Comparison of ENCODE assay signal across 9 cellular contexts in the genomic region with DNA sequence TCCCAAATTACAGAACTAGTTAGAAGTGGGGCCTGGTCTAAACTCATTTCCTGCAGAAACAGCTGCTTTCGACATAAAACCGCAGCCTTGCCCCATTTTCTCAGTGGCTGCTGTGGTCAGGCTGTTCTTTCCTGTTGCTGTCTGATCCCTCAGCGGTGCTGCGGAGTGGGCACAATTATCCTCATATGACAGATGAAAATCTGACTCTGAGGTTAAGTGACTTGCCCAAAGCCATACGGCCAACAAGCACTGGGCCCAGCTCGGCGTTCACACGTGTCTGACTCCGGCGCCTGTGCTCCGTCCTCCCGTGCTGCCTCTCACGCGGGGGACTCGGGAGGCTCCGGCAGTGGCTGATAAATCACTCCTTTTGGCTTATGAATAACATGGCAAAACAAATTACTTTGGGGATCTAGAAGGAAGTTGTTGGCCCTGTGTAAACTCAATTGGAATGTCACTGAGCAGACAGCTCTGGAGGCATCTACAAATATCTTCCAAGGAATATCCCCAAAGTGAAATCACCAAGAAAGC.
DNase-seq lines count a peak whose midpoint lies in the region; ATAC-seq and TF ChIP-seq lines count a peak whose summit lies in the region.
"Had no signal": no experiment of that assay in that cellular context is flagged by ENCODE, and none has a peak within 500 bp of the region (broad histone marks: within the 10 kb centered on the region; RNA-seq: fewer than 3 reads in every experiment).

No MANE protein-coding gene starts in this region.

- no peaks in the 10 kb centered on the region for H3K9me3 Mint-ChIP-seq in activated T-helper 1 cell treated with anti-CD3 and anti-CD28 coated beads, Interleukin-12 subunit alpha, Interleukin-12 subunit beta, Interleukin-2, Interleukin-4 antibody, amounts not matched to agents 30 ng/mL and 10 ng/mL and 1 ng/mL, durations not matched to agents 14 hours and 24 hours and 36 hours

- no peak for TF ChIP-seq CTCF in OCI-LY3 (IDR thresholded peaks at IDR 0.05; ENCODE audit: low read depth, low read length)

- no peak overlapping the region for H3K9ac ChIP-seq in OCI-LY3 (ENCODE audit: low read length)

- H3K27ac ChIP-seq in OCI-LY3 (ENCODE audit: low read length), result no peak overlapping the region
- H3K27ac ChIP-seq: cardiac muscle cell had no signal

- no peaks in the 10 kb centered on the region for H3K79me2 ChIP-seq in OCI-LY3 (ENCODE audit: low read length)

- peaks cover 13% of the 10 kb centered on the region for H3K36me3 Mint-ChIP-seq in activated T-helper 1 cell treated with anti-CD3 and anti-CD28 coated beads, Interleukin-12 subunit alpha, Interleukin-12 subunit beta, Interleukin-2, Interleukin-4 antibody, amounts not matched to agents 30 ng/mL and 10 ng/mL and 1 ng/mL, durations not matched to agents 14 hours and 24 hours and 36 hours (ENCODE audit: low read depth)

- peak overlapping the region; percentile 89 for H3K27ac Mint-ChIP-seq in activated T-helper 1 cell treated with anti-CD3 and anti-CD28 coated beads, Interleukin-12 subunit alpha, Interleukin-12 subunit beta, Interleukin-2, Interleukin-4 antibody, amounts not matched to agents 30 ng/mL and 10 ng/mL and 1 ng/mL, durations not matched to agents 14 hours and 24 hours and 36 hours

- peak; percentile 81 for DNase-seq in activated T-helper 1 cell treated with anti-CD3 and anti-CD28 coated beads, Interleukin-12 subunit alpha, Interleukin-12 subunit beta, Interleukin-2, Interleukin-4 antibody, amounts not matched to agents 30 ng/mL and 10 ng/mL and 1 ng/mL, durations not matched to agents 14 hours and 24 hours and 36 hours (ENCODE audit: low spot score)
- DNase-seq in left cardiac atrium (peak; percentile 60), inferior parietal cortex (ENCODE audit: extremely low spot score) (no peak), NCI-H2107 (lab: John Stamatoyannopoulos, UW) (no peak)
- peak; percentile 39 for DNase-seq in stimulated activated CD4-positive, alpha-beta T cell treated with anti-CD3 and anti-CD28 coated beads, Interleukin-2, amount 100 ng/mL, for 4 hours (ENCODE audit: low read depth)

- H3K4me3 ChIP-seq in OCI-LY3 (ENCODE audit: low read length), result peak overlapping the region; percentile 74
- H3K4me3 ChIP-seq: cardiac muscle cell had no signal

- intact Hi-C loops in activated T-helper 1 cell treated with anti-CD3 and anti-CD28 coated beads, Interleukin-12 subunit alpha, Interleukin-12 subunit beta, Interleukin-2, Interleukin-4 antibody, amounts not matched to agents 30 ng/mL and 10 ng/mL and 1 ng/mL, durations not matched to agents 14 hours and 24 hours and 36 hours (cut with micrococcal nuclease), result loop anchor here (1.0 to 5.0 kb wide), 7 partner anchors 20 to 819 kb away; no protein-coding TSS in a partner anchor
- intact Hi-C loops in left cardiac atrium (cut with DNase I), result no loop called here

- peak; percentile 73 for ATAC-seq in GM21619 (IDR thresholded peaks at IDR 0.05; ENCODE audit: unreplicated experiment)
- peak; percentile 74 to 78 for ATAC-seq in left cardiac atrium
- ATAC-seq in GM21786 (IDR thresholded peaks at IDR 0.05; ENCODE audit: unreplicated experiment), result no peak

- no peaks in the 10 kb centered on the region for H3K36me3 ChIP-seq in OCI-LY3 (replicated peaks; ENCODE audit: low read depth, low read length)
- H3K36me3 ChIP-seq: cardiac muscle cell had no signal

- H3K9me3 ChIP-seq in OCI-LY3 (ENCODE audit: insufficient read depth, low read length), result no peaks in the 10 kb centered on the region

- H3K27me3 ChIP-seq in OCI-LY3 (ENCODE audit: low read depth, low read length), result peaks cover 89% of the 10 kb centered on the region
- H3K27me3 ChIP-seq: cardiac muscle cell had no signal

- peak overlapping the region; percentile 96 for H3K4me2 ChIP-seq in OCI-LY3 (ENCODE audit: low read length)

- peaks cover 25% of the 10 kb centered on the region for H3K4me1 ChIP-seq in OCI-LY3 (ENCODE audit: low read length)

- H2AFZ ChIP-seq in OCI-LY3 (ENCODE audit: low read depth, low read length), result no peak overlapping the region

- peak overlapping the region; percentile 58 for H3K4me3 Mint-ChIP-seq in activated T-helper 1 cell treated with anti-CD3 and anti-CD28 coated beads, Interleukin-12 subunit alpha, Interleukin-12 subunit beta, Interleukin-2, Interleukin-4 antibody, amounts not matched to agents 30 ng/mL and 10 ng/mL and 1 ng/mL, durations not matched to agents 14 hours and 24 hours and 36 hours

- H3K4me1 Mint-ChIP-seq in activated T-helper 1 cell treated with anti-CD3 and anti-CD28 coated beads, Interleukin-12 subunit alpha, Interleukin-12 subunit beta, Interleukin-2, Interleukin-4 antibody, amounts not matched to agents 30 ng/mL and 10 ng/mL and 1 ng/mL, durations not matched to agents 14 hours and 24 hours and 36 hours (ENCODE audit: low read depth), result peaks cover 47% of the 10 kb centered on the region

- H3K27me3 Mint-ChIP-seq in activated T-helper 1 cell treated with anti-CD3 and anti-CD28 coated beads, Interleukin-12 subunit alpha, Interleukin-12 subunit beta, Interleukin-2, Interleukin-4 antibody, amounts not matched to agents 30 ng/mL and 10 ng/mL and 1 ng/mL, durations not matched to agents 14 hours and 24 hours and 36 hours (ENCODE audit: insufficient read depth), result peaks cover 50% of the 10 kb centered on the region

- H4K20me1 ChIP-seq in OCI-LY3 (ENCODE audit: insufficient read depth, low read length), result peaks cover 68% of the 10 kb centered on the region

Comparison
In these comparisons a context has a peak if more than half of its experiments do, and no peak if none do; other contexts are left out.
1. DNase-seq: peak in activated T-helper 1 cell treated with anti-CD3 and anti-CD28 coated beads, Interleukin-12 subunit alpha, Interleukin-12 subunit beta, Interleukin-2, Interleukin-4 antibody, amounts not matched to agents 30 ng/mL and 10 ng/mL and 1 ng/mL, durations not matched to agents 14 hours and 24 hours and 36 hours (single experiment), left cardiac atrium (single experiment) and stimulated activated CD4-positive, alpha-beta T cell treated with anti-CD3 and anti-CD28 coated beads, Interleukin-2, amount 100 ng/mL, for 4 hours (single experiment); none in inferior parietal cortex (single experiment) and NCI-H2107 (single experiment).